In genomic region chr10:119242191-119242590, GRCh38 we compare ENCODE assay signal across 18 cellular contexts.
"Had no signal": no experiment of that assay in that cellular context is flagged by ENCODE, and none has a peak within 500 bp of the region (broad histone marks: within the 10 kb centered on the region; RNA-seq: fewer than 3 reads in every experiment).

No MANE protein-coding gene starts in this region.

- H2AFZ ChIP-seq: hepatocyte had no signal

- H3K4me3 Mint-ChIP-seq: activated naive CD8-positive, alpha-beta T cell treated with anti-CD3 and anti-CD28 coated beads, Interleukin-2, amount 50 U/mL, for 24 hours; activated T-helper 17 cell treated with anti-CD3 and anti-CD28 coated beads, Interleukin-2, amount 50 U/mL, for 72 hours; stimulated activated naive CD8-positive, alpha-beta T cell treated with anti-CD3 and anti-CD28 coated beads, Interleukin-15, Interleukin-2, amounts not matched to agents 100 ng/mL and 50 ng/mL, for 24 hours; T-helper 2 cell treated with Interferon-gamma antibody and Interleukin-4, amounts not matched to agents 5 μg/mL and 100 μg/mL, for 36 hours had no signal

- H3K4me2 ChIP-seq: hepatocyte had no signal

- H3K9me3 Mint-ChIP-seq: activated naive CD8-positive, alpha-beta T cell treated with anti-CD3 and anti-CD28 coated beads, Interleukin-2, amount 50 U/mL, for 24 hours; activated T-helper 17 cell treated with anti-CD3 and anti-CD28 coated beads, Interleukin-2, amount 50 U/mL, for 72 hours; stimulated activated naive CD8-positive, alpha-beta T cell treated with anti-CD3 and anti-CD28 coated beads, Interleukin-15, Interleukin-2, amounts not matched to agents 100 ng/mL and 50 ng/mL, for 24 hours; T-helper 2 cell treated with Interferon-gamma antibody and Interleukin-4, amounts not matched to agents 5 μg/mL and 100 μg/mL, for 36 hours had no signal

- H3K4me1 ChIP-seq: breast epithelium, pancreas had no signal

- DNase-seq: activated CD4-positive, alpha-beta T cell treated with anti-CD3 and anti-CD28 coated beads, Interleukin-2, amount 50 U/mL, for 4 hours; activated CD4-positive, CD25-positive, alpha-beta regulatory T cell treated with anti-CD3 and anti-CD28 coated beads, Interleukin-2, amount 50 U/mL, for 72 hours; activated naive CD4-positive, alpha-beta T cell treated with Interleukin-2 at 50 U/mL for 16 hours; activated naive CD8-positive, alpha-beta T cell treated with anti-CD3 and anti-CD28 coated beads, Interleukin-2, amount 50 U/mL, for 24 hours; aorta; pancreas; sigmoid colon; spleen; upper lobe of right lung had no signal

- H3K4me3 ChIP-seq: breast epithelium, esophagus muscularis mucosa, hepatocyte, pancreas, sigmoid colon, spleen, suprapubic skin, upper lobe of right lung had no signal

- ATAC-seq: activated naive CD8-positive, alpha-beta T cell treated with anti-CD3 and anti-CD28 coated beads, Interleukin-2, amount 50 U/mL, for 24 hours; activated T-helper 17 cell treated with anti-CD3 and anti-CD28 coated beads, Interleukin-2, amount 50 U/mL, for 72 hours; pancreas; upper lobe of right lung had no signal

- FAIRE-seq: endometrium, keratinocyte, pancreas had no signal

- H3K27me3 ChIP-seq: breast epithelium, esophagus muscularis mucosa, hepatocyte, pancreas, sigmoid colon, spleen, suprapubic skin, upper lobe of right lung had no signal

- H3K9me3 ChIP-seq: breast epithelium, esophagus muscularis mucosa, pancreas, sigmoid colon, suprapubic skin, upper lobe of right lung had no signal

- H3K27ac Mint-ChIP-seq: activated naive CD8-positive, alpha-beta T cell treated with anti-CD3 and anti-CD28 coated beads, Interleukin-2, amount 50 U/mL, for 24 hours; stimulated activated naive CD8-positive, alpha-beta T cell treated with anti-CD3 and anti-CD28 coated beads, Interleukin-15, Interleukin-2, amounts not matched to agents 100 ng/mL and 50 ng/mL, for 24 hours; T-helper 2 cell treated with Interferon-gamma antibody and Interleukin-4, amounts not matched to agents 5 μg/mL and 100 μg/mL, for 36 hours had no signal

- H3K36me3 ChIP-seq: breast epithelium, esophagus muscularis mucosa, pancreas, sigmoid colon, spleen, suprapubic skin, upper lobe of right lung had no signal

- H3K27me3 Mint-ChIP-seq: activated naive CD8-positive, alpha-beta T cell treated with anti-CD3 and anti-CD28 coated beads, Interleukin-2, amount 50 U/mL, for 24 hours; activated T-helper 17 cell treated with anti-CD3 and anti-CD28 coated beads, Interleukin-2, amount 50 U/mL, for 72 hours; stimulated activated naive CD8-positive, alpha-beta T cell treated with anti-CD3 and anti-CD28 coated beads, Interleukin-15, Interleukin-2, amounts not matched to agents 100 ng/mL and 50 ng/mL, for 24 hours had no signal

- H3K27ac ChIP-seq: esophagus muscularis mucosa, pancreas, suprapubic skin had no signal
